8 cellular contexts compared by ENCODE assay signal in the genomic region with DNA sequence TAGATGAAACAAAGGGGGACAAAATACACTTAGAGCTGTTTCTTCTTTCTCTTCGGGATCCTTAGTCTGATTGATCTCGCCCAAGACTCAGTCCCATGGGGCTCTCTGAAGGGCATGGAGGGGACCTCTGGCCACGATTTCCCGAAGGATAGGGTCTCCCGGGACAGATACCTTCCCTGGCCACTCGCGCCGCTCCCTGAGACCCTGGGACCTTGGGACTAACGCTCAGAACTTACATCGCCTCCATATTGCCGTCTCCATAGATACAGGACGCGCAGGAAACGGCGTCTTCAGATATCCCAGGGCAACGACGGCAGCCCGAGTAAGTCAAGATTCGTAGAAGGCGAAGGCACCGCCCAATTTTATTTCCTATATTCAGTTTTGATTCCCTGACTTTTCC. TPM values are rescaled to one million over a fixed set of nuclear protein-coding genes. Genes with fewer than 3 reads are reported as not detected.
DNase-seq lines count a peak whose midpoint lies in the region; ATAC-seq and TF ChIP-seq lines count a peak whose summit lies in the region.

Gene CFAP65, minus strand, starts transcription at position 265 of the 400 bp plus-strand sequence. CDS start 2,468 bp downstream, outside the sequence.

- TF ChIP-seq CTCF in CD4-positive, alpha-beta T cell (IDR thresholded peaks at IDR 0.05): no peak
- no peak for TF ChIP-seq CTCF in left lung (IDR thresholded peaks at IDR 0.05)

- CTCF ChIA-PET in CD4-positive, alpha-beta T cell (lab: Charles Lee): interaction anchor here (1.7 kb wide), 1 partner anchor 12 kb away, joined by 7 read pairs; no protein-coding TSS in a partner anchor
- CTCF ChIA-PET in activated naive CD4-positive, alpha-beta T cell treated with anti-CD3 and anti-CD28 coated beads, Interleukin-2, amount 10 ng/mL, durations not matched to agents 7 days and 5 days (lab: Charles Lee): interaction anchor here (0.9 to 3.7 kb wide), 6 partner anchors 11 to 80 kb away, joined by 3 to 16 read pairs (median 4); no protein-coding TSS in a partner anchor

- H3K27me3 Mint-ChIP-seq in CD4-positive, alpha-beta T cell: peaks cover 84% of the 10 kb centered on the region
- H3K27me3 Mint-ChIP-seq in activated naive CD4-positive, alpha-beta T cell treated with anti-CD3 and anti-CD28 coated beads, Interleukin-2, amount 10 ng/mL, durations not matched to agents 7 days and 5 days: peaks cover 59% of the 10 kb centered on the region

- DNase-seq in CD4-positive, alpha-beta T cell: peak in 1 of 10 experiments; percentile 28
- peak; percentile 32 for DNase-seq in Jurkat, Clone E6-1 (ENCODE audit: low read depth, low spot score)
- peak; percentile 59 for DNase-seq in activated naive CD4-positive, alpha-beta T cell treated with anti-CD3 and anti-CD28 coated beads, Interleukin-2, amount 10 ng/mL, durations not matched to agents 7 days and 5 days
- DNase-seq in hypothalamus (lab: John Stamatoyannopoulos, UW) (peak in 38 of 51 donors; percentile 6 to 75 (median 43)), left lung (no peak), SKM-1 treated with dmso at 0.1 percent for 144 hours (lab: John Stamatoyannopoulos, UW; ENCODE audit: unreplicated experiment) (no peak)

- peak within 1 kb of the TSS; percentile 49 for H3K4me3 Mint-ChIP-seq in CD4-positive, alpha-beta T cell
- peak within 1 kb of the TSS; percentile 42 for H3K4me3 Mint-ChIP-seq in activated naive CD4-positive, alpha-beta T cell treated with anti-CD3 and anti-CD28 coated beads, Interleukin-2, amount 10 ng/mL, durations not matched to agents 7 days and 5 days

- no peaks in the 10 kb centered on the region for H3K9me3 ChIP-seq in CD4-positive, alpha-beta T cell (ENCODE audit: control insufficient read depth, low read length)
- H3K9me3 ChIP-seq in skeletal muscle satellite cell (replicated peaks; ENCODE audit: low read length) (no peaks in the 10 kb centered on the region), left lung (no peaks in the 10 kb centered on the region)

- H3K27me3 ChIP-seq in CD4-positive, alpha-beta T cell (ENCODE audit: control insufficient read depth, insufficient read depth, low read length): peaks cover 60% of the 10 kb centered on the region
- H3K27me3 ChIP-seq in skeletal muscle satellite cell (ENCODE audit: control insufficient read depth, insufficient read depth, low read length) (peaks cover 74% of the 10 kb centered on the region), left lung (peaks cover 19 to 87% of the 10 kb centered on the region in 2 donors)

- peak within 1 kb of the TSS; percentile 89 for H3K4me2 ChIP-seq in skeletal muscle satellite cell (ENCODE audit: low read length)

- H3K9me3 Mint-ChIP-seq in CD4-positive, alpha-beta T cell: no peaks in the 10 kb centered on the region
- no peaks in the 10 kb centered on the region for H3K9me3 Mint-ChIP-seq in activated naive CD4-positive, alpha-beta T cell treated with anti-CD3 and anti-CD28 coated beads, Interleukin-2, amount 10 ng/mL, durations not matched to agents 7 days and 5 days

- H3K9ac ChIP-seq in skeletal muscle satellite cell (ENCODE audit: low read depth, low read length): no peak within 1 kb of the TSS

- no peaks in the 10 kb centered on the region for H3K36me3 Mint-ChIP-seq in CD4-positive, alpha-beta T cell (ENCODE audit: low read depth)
- H3K36me3 Mint-ChIP-seq in activated naive CD4-positive, alpha-beta T cell treated with anti-CD3 and anti-CD28 coated beads, Interleukin-2, amount 10 ng/mL, durations not matched to agents 7 days and 5 days: no peaks in the 10 kb centered on the region

- peaks cover 11% of the 10 kb centered on the region for H3K4me1 Mint-ChIP-seq in CD4-positive, alpha-beta T cell (ENCODE audit: low read depth)
- H3K4me1 Mint-ChIP-seq in activated naive CD4-positive, alpha-beta T cell treated with anti-CD3 and anti-CD28 coated beads, Interleukin-2, amount 10 ng/mL, durations not matched to agents 7 days and 5 days: peaks cover 9% of the 10 kb centered on the region

- no peak within 1 kb of the TSS for H3K27ac ChIP-seq in CD4-positive, alpha-beta T cell (ENCODE audit: low read depth, low read length)
- no peak within 1 kb of the TSS for H3K27ac ChIP-seq in left lung

- no peaks in the 10 kb centered on the region for H3K36me3 ChIP-seq in skeletal muscle satellite cell (ENCODE audit: insufficient read depth, low read length)
- no peaks in the 10 kb centered on the region for H3K36me3 ChIP-seq in left lung

- H3K27ac Mint-ChIP-seq in CD4-positive, alpha-beta T cell: no peak within 1 kb of the TSS
- H3K27ac Mint-ChIP-seq in activated naive CD4-positive, alpha-beta T cell treated with anti-CD3 and anti-CD28 coated beads, Interleukin-2, amount 10 ng/mL, durations not matched to agents 7 days and 5 days: no peak within 1 kb of the TSS

- peak; percentile 49 for ATAC-seq in CD4-positive, alpha-beta T cell (ENCODE audit: poor library complexity)
- ATAC-seq in left lung (no peak), HG03571 (IDR thresholded peaks at IDR 0.05; ENCODE audit: unreplicated experiment) (no peak)

- no peaks in the 10 kb centered on the region for H3K4me1 ChIP-seq in skeletal muscle satellite cell (ENCODE audit: control insufficient read depth, insufficient read depth, low read length)
- no peaks in the 10 kb centered on the region for H3K4me1 ChIP-seq in left lung

- POLR2A ChIA-PET in CD4-positive, alpha-beta T cell (lab: Charles Lee): interaction anchor here (0.9 kb wide), 1 partner anchor 18 kb away, joined by 4 read pairs; no protein-coding TSS in a partner anchor

- intact Hi-C loops in CD4-positive, alpha-beta T cell (cut with DNase I, micrococcal nuclease): no loop called here
- intact Hi-C loops in left lung (cut with DNase I): no loop called here

- peak within 1 kb of the TSS; percentile 57 for H3K4me3 ChIP-seq in Jurkat, Clone E6-1 (ENCODE audit: low read length)
- peak within 1 kb of the TSS; percentile 68 for H3K4me3 ChIP-seq in skeletal muscle satellite cell (ENCODE audit: low read length)
- no peak within 1 kb of the TSS for H3K4me3 ChIP-seq in left lung

RNA-seq across cellular contexts. Expression of gene CFAP65, which starts in this region (rescaled TPM):
- not detected for total RNA-seq in CD4-positive, alpha-beta T cell
- polyA plus RNA-seq in Jurkat, Clone E6-1 (2012; ENCODE audit: insufficient read depth, insufficient read length): not detected
- total RNA-seq in skeletal muscle satellite cell (2012; rRNA removed): under 0.01 TPM in 1 of 2 replicates, not detected in the other
- total RNA-seq in left lung: 1 to 10 TPM in 1 of 2 donors, not detected in 1; 4.3 TPM

Comparison
In these comparisons a context has a peak if more than half of its experiments do, and no peak if none do; other contexts are left out.
1. Peak in ATAC-seq in CD4-positive, alpha-beta T cell; RNA of the gene not detected or under 1 TPM.
2. DNase-seq: peak in Jurkat, Clone E6-1 (single experiment), activated naive CD4-positive, alpha-beta T cell treated with anti-CD3 and anti-CD28 coated beads, Interleukin-2, amount 10 ng/mL, durations not matched to agents 7 days and 5 days (single experiment) and hypothalamus (38 of 51); none in left lung (0 of 2) and SKM-1 treated with dmso at 0.1 percent for 144 hours (single experiment).
3. H3K4me3 ChIP-seq: peak in Jurkat, Clone E6-1 (single experiment) and skeletal muscle satellite cell (single experiment); none in left lung (0 of 2).